Comparison of ENCODE assay signal across 16 cellular contexts in genomic region chr2:216148983-216149382, GRCh38.
"Had no signal": no experiment of that assay in that cellular context is flagged by ENCODE, and none has a peak within 500 bp of the region (broad histone marks: within the 10 kb centered on the region; RNA-seq: fewer than 3 reads in every experiment).

No MANE protein-coding gene starts in this region.

- ATAC-seq: activated naive CD8-positive, alpha-beta T cell treated with anti-CD3 and anti-CD28 coated beads, Interleukin-2, amount 50 U/mL, for 24 hours; gastrocnemius medialis; left lung; upper lobe of right lung had no signal

- H3K27me3 Mint-ChIP-seq: activated CD4-positive, alpha-beta T cell treated with anti-CD3 and anti-CD28 coated beads, Interleukin-2, amount 10 ng/mL, durations not matched to agents 7 days and 5 days; activated naive CD8-positive, alpha-beta T cell treated with anti-CD3 and anti-CD28 coated beads, Interleukin-2, amount 50 U/mL, for 24 hours; central memory CD8-positive, alpha-beta T cell; progenitor cell of endocrine pancreas had no signal

- H3K4me3 Mint-ChIP-seq: activated CD4-positive, alpha-beta T cell treated with anti-CD3 and anti-CD28 coated beads, Interleukin-2, amount 10 ng/mL, durations not matched to agents 7 days and 5 days; activated naive CD4-positive, alpha-beta T cell treated with anti-CD3 and anti-CD28 coated beads for 36 hours; activated naive CD8-positive, alpha-beta T cell treated with anti-CD3 and anti-CD28 coated beads, Interleukin-2, amount 50 U/mL, for 24 hours; central memory CD8-positive, alpha-beta T cell; neural crest cell had no signal

- H3K27ac Mint-ChIP-seq: activated naive CD8-positive, alpha-beta T cell treated with anti-CD3 and anti-CD28 coated beads, Interleukin-2, amount 50 U/mL, for 24 hours; activated T-helper 2 cell treated with anti-CD3 and anti-CD28 coated beads, Interferon-gamma antibody, Interleukin-2, Interleukin-4, amounts not matched to agents 10 μg/mL and 5 μg/mL and 100 μg/mL, durations not matched to agents 14 hours and 24 hours and 36 hours had no signal

- H3K9me3 Mint-ChIP-seq: activated CD4-positive, alpha-beta T cell treated with anti-CD3 and anti-CD28 coated beads, Interleukin-2, amount 10 ng/mL, durations not matched to agents 7 days and 5 days; activated naive CD4-positive, alpha-beta T cell treated with anti-CD3 and anti-CD28 coated beads for 36 hours; activated naive CD8-positive, alpha-beta T cell treated with anti-CD3 and anti-CD28 coated beads, Interleukin-2, amount 50 U/mL, for 24 hours; activated T-helper 2 cell treated with anti-CD3 and anti-CD28 coated beads, Interferon-gamma antibody, Interleukin-2, Interleukin-4, amounts not matched to agents 10 μg/mL and 5 μg/mL and 100 μg/mL, durations not matched to agents 14 hours and 24 hours and 36 hours; central memory CD8-positive, alpha-beta T cell; neural crest cell had no signal

- DNase-seq: activated CD4-positive, alpha-beta T cell treated with anti-CD3 and anti-CD28 coated beads, Interleukin-2, amount 10 ng/mL, durations not matched to agents 7 days and 5 days; activated naive CD4-positive, alpha-beta T cell treated with anti-CD3 and anti-CD28 coated beads for 36 hours; activated naive CD8-positive, alpha-beta T cell treated with anti-CD3 and anti-CD28 coated beads, Interleukin-2, amount 50 U/mL, for 24 hours; anterior cingulate cortex; colonic mucosa; gastrocnemius medialis; head of caudate nucleus; left lung; midbrain; SJCRH30; stimulated activated CD4-positive, alpha-beta T cell treated with anti-CD3 and anti-CD28 coated beads, Interleukin-4, amount 100 ng/mL, for 1 hour; upper lobe of right lung had no signal
